ENCODE assay signal across 1 cellular context in the genomic region with DNA sequence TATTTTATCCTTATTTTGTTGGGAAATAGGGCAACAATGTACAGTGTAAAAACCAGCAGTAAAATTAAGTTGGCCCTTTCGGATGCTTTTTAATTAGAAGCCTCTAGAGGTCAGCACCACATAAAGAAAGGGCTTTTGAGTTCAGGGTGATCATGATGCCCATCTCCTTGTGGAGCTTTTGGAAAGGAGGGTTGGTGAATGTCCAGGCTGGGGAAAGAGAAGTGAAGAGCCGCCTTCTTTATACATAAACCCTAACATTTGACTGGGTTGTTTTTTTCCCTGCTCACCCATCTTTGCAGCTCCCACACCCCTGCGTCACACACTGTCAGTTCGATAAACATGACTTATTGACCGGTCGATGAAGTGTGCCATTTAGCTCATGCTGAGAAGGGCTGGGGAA.
TF ChIP-seq lines count a peak whose summit lies in the region.

No MANE protein-coding gene starts in this region.

TF ChIP-seq in HCT116, 20 proteins besides CTCF, POLR2A, EP300 and RAD21 (continued from another document):
- TF ChIP-seq ZFX (IDR thresholded peaks at IDR 0.05), result no peak
- TF ChIP-seq SRF (IDR thresholded peaks at IDR 0.05; ENCODE audit: low read depth), result no peak
- no peak for TF ChIP-seq FOSL1 (IDR thresholded peaks at IDR 0.05; ENCODE audit: low read depth)
- TF ChIP-seq, protein P1, sequence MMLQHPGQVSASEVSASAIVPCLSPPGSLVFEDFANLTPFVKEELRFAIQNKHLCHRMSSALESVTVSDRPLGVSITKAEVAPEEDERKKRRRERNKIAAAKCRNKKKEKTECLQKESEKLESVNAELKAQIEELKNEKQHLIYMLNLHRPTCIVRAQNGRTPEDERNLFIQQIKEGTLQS (IDR thresholded peaks at IDR 0.05), result no peak
- no peak for TF ChIP-seq YY1 (IDR thresholded peaks at IDR 0.05; ENCODE audit: extremely low read depth, insufficient replicate concordance, low read depth, low read length)
- no peak for TF ChIP-seq EGR1 (IDR thresholded peaks at IDR 0.05; ENCODE audit: low read depth)
- no peak for TF ChIP-seq ZNF274 (IDR thresholded peaks at IDR 0.05; ENCODE audit: low read depth, low read length)
